In the genomic region with DNA sequence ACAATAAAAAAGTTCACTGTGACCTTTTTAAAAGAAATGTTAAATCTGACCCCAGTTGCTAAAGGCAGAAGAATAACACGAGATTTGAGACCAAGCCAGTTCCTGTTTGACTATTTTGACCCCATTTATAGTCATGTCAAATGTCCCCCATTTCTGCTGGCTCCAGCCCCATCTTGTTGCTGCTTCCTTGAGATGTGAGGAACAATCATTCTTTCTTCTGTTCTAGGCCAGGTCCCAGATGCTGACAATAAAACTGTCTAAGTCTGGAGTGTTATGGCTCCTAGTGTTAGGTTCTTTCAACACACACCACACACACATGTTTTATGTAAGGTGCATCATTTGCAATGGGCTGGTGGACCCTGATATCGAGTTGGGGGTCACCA, we compare ENCODE assay signal across 20 cellular contexts.
DNase-seq lines count a peak whose midpoint lies in the region; TF ChIP-seq lines count a peak whose summit lies in the region.
"Had no signal": no experiment of that assay in that cellular context is flagged by ENCODE, and none has a peak within 500 bp of the region (broad histone marks: within the 10 kb centered on the region; RNA-seq: fewer than 3 reads in every experiment).

No MANE protein-coding gene starts in this region.

- intact Hi-C loops in esophagus muscularis mucosa (cut with DNase I) = no loop called here

- no peak overlapping the region for H3K4ac ChIP-seq in mesenchymal stem cell (ENCODE audit: low read depth in 1 of 2, low read length in 2 of 2)

- no peak overlapping the region for H3K4me2 ChIP-seq in mesenchymal stem cell (ENCODE audit: low read length, poor library complexity, severe bottlenecking)

- H3K14ac ChIP-seq in mesenchymal stem cell (ENCODE audit: low read length in 2 of 2) = no peak overlapping the region

- TF ChIP-seq POLR2A in esophagus muscularis mucosa (IDR thresholded peaks at IDR 0.05; ENCODE audit: low read depth) (no peak), suprapubic skin (IDR thresholded peaks at IDR 0.05) (no peak)

- H3K4me1 ChIP-seq in esophagus muscularis mucosa (peaks cover 0 to 49% (median 26%) of the 10 kb centered on the region in 4 donors), mesenchymal stem cell (ENCODE audit: control insufficient read depth, insufficient read depth, low read depth, low read length) (peaks cover 12% of the 10 kb centered on the region), suprapubic skin (peaks cover 13% of the 10 kb centered on the region)
- H3K4me1 ChIP-seq: HAP-1 had no signal

- TF ChIP-seq EP300 in esophagus muscularis mucosa (IDR thresholded peaks at IDR 0.05) = no peak
- TF ChIP-seq EP300 in suprapubic skin (IDR thresholded peaks at IDR 0.05) = no peak

- no peak overlapping the region for H3K27ac Mint-ChIP-seq in activated CD4-positive, alpha-beta T cell treated with anti-CD3 and anti-CD28 coated beads, Interleukin-2, amount 10 ng/mL, durations not matched to agents 7 days and 5 days
- H3K27ac Mint-ChIP-seq: CD4-positive, alpha-beta T cell had no signal

- H3K4me1 Mint-ChIP-seq in activated CD4-positive, alpha-beta T cell treated with anti-CD3 and anti-CD28 coated beads, Interleukin-2, amount 10 ng/mL, durations not matched to agents 7 days and 5 days = no peaks in the 10 kb centered on the region

- H2BK15ac ChIP-seq in mesenchymal stem cell (ENCODE audit: low read depth, poor library complexity, severe bottlenecking) = no peak overlapping the region

- H3K9me3 Mint-ChIP-seq in activated CD4-positive, alpha-beta T cell treated with anti-CD3 and anti-CD28 coated beads, Interleukin-2, amount 10 ng/mL, durations not matched to agents 7 days and 5 days = no peaks in the 10 kb centered on the region
- H3K9me3 Mint-ChIP-seq: CD4-positive, alpha-beta T cell had no signal

- H4K8ac ChIP-seq in mesenchymal stem cell (ENCODE audit: low read length) = no peak overlapping the region

- WGBS in esophagus muscularis mucosa = 79% methylated on average over 2 of the region's 2 CpGs
- WGBS in mesenchymal stem cell = 100% methylated on average over 2 of the region's 2 CpGs
- WGBS in suprapubic skin = 67% methylated on average over 2 of the region's 2 CpGs

- no peak overlapping the region for H2BK12ac ChIP-seq in mesenchymal stem cell (ENCODE audit: low read length in 2 of 2)

- TF ChIP-seq CTCF in esophagus muscularis mucosa (IDR thresholded peaks at IDR 0.05) = no peak
- no peak for TF ChIP-seq CTCF in suprapubic skin (IDR thresholded peaks at IDR 0.05)

- no peak overlapping the region for H2BK120ac ChIP-seq in mesenchymal stem cell (ENCODE audit: low read depth, low read length)

- H3K79me1 ChIP-seq in mesenchymal stem cell (replicated peaks; ENCODE audit: low read length, poor library complexity, severe bottlenecking) = peaks cover 2% of the 10 kb centered on the region

- peaks cover 33% of the 10 kb centered on the region for H3K27me3 Mint-ChIP-seq in activated CD4-positive, alpha-beta T cell treated with anti-CD3 and anti-CD28 coated beads, Interleukin-2, amount 10 ng/mL, durations not matched to agents 7 days and 5 days

- POLR2A ChIA-PET in activated CD4-positive, alpha-beta T cell treated with anti-CD3 and anti-CD28 coated beads, Interleukin-2, amount 10 ng/mL, durations not matched to agents 7 days and 5 days (lab: Charles Lee) = no interaction called here

- no peak overlapping the region for H2AFZ ChIP-seq in mesenchymal stem cell (ENCODE audit: low read depth, low read length)

- peak overlapping the region; percentile 25 for H2AK5ac ChIP-seq in mesenchymal stem cell (ENCODE audit: low read length, severe bottlenecking)

- no peak overlapping the region for H3K18ac ChIP-seq in mesenchymal stem cell (ENCODE audit: low read depth in 1 of 2, low read length in 2 of 2)

- H3K4me3 Mint-ChIP-seq in activated CD4-positive, alpha-beta T cell treated with anti-CD3 and anti-CD28 coated beads, Interleukin-2, amount 10 ng/mL, durations not matched to agents 7 days and 5 days = no peak overlapping the region
- H3K4me3 Mint-ChIP-seq: CD4-positive, alpha-beta T cell had no signal

- no peak overlapping the region for H3K23ac ChIP-seq in mesenchymal stem cell (ENCODE audit: low read length in 2 of 2)

- H3K4me3 ChIP-seq in esophagus muscularis mucosa (no peak overlapping the region), mesenchymal stem cell (ENCODE audit: insufficient read depth in 1 of 2, low read depth in 1 of 2, low read length in 2 of 2) (no peak overlapping the region), suprapubic skin (no peak overlapping the region)
- H3K4me3 ChIP-seq: GM12878, HAP-1, MG63, SK-N-MC had no signal

- no peak for DNase-seq in esophagus muscularis mucosa (ENCODE audit: extremely low spot score)
- DNase-seq in mesenchymal stem cell = no peak
- no peak for DNase-seq in suprapubic skin (ENCODE audit: low spot score in 2 of 2)
- no peak for DNase-seq in NCI-H1092 (lab: John Stamatoyannopoulos, UW)
- no peak for DNase-seq in activated CD4-positive, alpha-beta T cell treated with anti-CD3 and anti-CD28 coated beads, Interleukin-2, amount 10 ng/mL, durations not matched to agents 7 days and 5 days
- no peak for DNase-seq in NCI-H774 (lab: John Stamatoyannopoulos, UW)
- DNase-seq in HCEC 1CT = no peak
- DNase-seq: CD4-positive, alpha-beta T cell; GF-D8; Karpas-422; MG63; NCI-H1048; NCI-H146; NCI-H2081 treated with DMSO at 0.1 percent for 48 hours; NCI-H446 treated with DMSO at 0.1 percent for 48 hours; NCI-H748 treated with DMSO at 0.1 percent for 48 hours; SHP77 had no signal

- no peaks in the 10 kb centered on the region for H3K36me3 Mint-ChIP-seq in activated CD4-positive, alpha-beta T cell treated with anti-CD3 and anti-CD28 coated beads, Interleukin-2, amount 10 ng/mL, durations not matched to agents 7 days and 5 days (ENCODE audit: low read depth)

- no peaks in the 10 kb centered on the region for H3K9me3 ChIP-seq in esophagus muscularis mucosa
- no peaks in the 10 kb centered on the region for H3K9me3 ChIP-seq in mesenchymal stem cell (ENCODE audit: control insufficient read depth, low read length)
- no peaks in the 10 kb centered on the region for H3K9me3 ChIP-seq in suprapubic skin
- H3K9me3 ChIP-seq: HAP-1, MG63 had no signal

- H3K36me3 ChIP-seq in esophagus muscularis mucosa (no peaks in the 10 kb centered on the region), mesenchymal stem cell (ENCODE audit: control insufficient read depth in 1 of 2, insufficient read depth in 2 of 2, low read depth in 1 of 2, low read length in 2 of 2) (no peaks in the 10 kb centered on the region), suprapubic skin (no peaks in the 10 kb centered on the region)
- H3K36me3 ChIP-seq: HAP-1, MG63 had no signal

- CTCF ChIA-PET in activated CD4-positive, alpha-beta T cell treated with anti-CD3 and anti-CD28 coated beads, Interleukin-2, amount 10 ng/mL, durations not matched to agents 7 days and 5 days (lab: Charles Lee) = no interaction called here

- no peak overlapping the region for H2BK5ac ChIP-seq in mesenchymal stem cell (ENCODE audit: low read depth, low read length, poor library complexity, severe bottlenecking)

- no peak overlapping the region for H3K9ac ChIP-seq in mesenchymal stem cell (ENCODE audit: low read length)

- no peaks in the 10 kb centered on the region for H3K27me3 ChIP-seq in esophagus muscularis mucosa
- no peaks in the 10 kb centered on the region for H3K27me3 ChIP-seq in mesenchymal stem cell (ENCODE audit: control insufficient read depth in 1 of 2, insufficient read depth in 1 of 2, low read length in 2 of 2)
- H3K27me3 ChIP-seq in suprapubic skin = no peaks in the 10 kb centered on the region
- H3K27me3 ChIP-seq: MG63 had no signal

- peak overlapping the region in 3 of 4 donors; percentile 16 to 49 (median 17) for H3K27ac ChIP-seq in esophagus muscularis mucosa (replicated peaks in 1 of 4)
- no peak overlapping the region for H3K27ac ChIP-seq in mesenchymal stem cell (ENCODE audit: low read length, poor library complexity, severe bottlenecking)
- peak overlapping the region; percentile 72 for H3K27ac ChIP-seq in suprapubic skin
- H3K27ac ChIP-seq: SK-N-MC had no signal

- no peak overlapping the region for H4K91ac ChIP-seq in mesenchymal stem cell (ENCODE audit: low read length)
